Comparison of ENCODE assay signal across 20 cellular contexts in genomic region chr21:41772351-41773080, GRCh38. TPM values are rescaled to one million over a fixed set of nuclear protein-coding genes. Genes with fewer than 3 reads are reported as not detected.
DNase-seq lines count a peak whose midpoint lies in the region; ATAC-seq and TF ChIP-seq lines count a peak whose summit lies in the region.
"Had no signal": no experiment of that assay in that cellular context is flagged by ENCODE, and none has a peak within 500 bp of the region (broad histone marks: within the 10 kb centered on the region; RNA-seq: fewer than 3 reads in every experiment).

No MANE protein-coding gene starts in this region.

- CTCF ChIA-PET in Panc1 (lab: Charles Lee), result interaction anchor here (0.7 to 1.7 kb wide), 2 partner anchors 17 to 160 kb away, joined by 3 to 8 read pairs; no protein-coding TSS in a partner anchor

- H3K4me1 ChIP-seq in Panc1 (ENCODE audit: control insufficient read depth, insufficient read depth, low read length), result peaks cover 49% of the 10 kb centered on the region
- H3K4me1 ChIP-seq in upper lobe of right lung, result peaks cover 10% of the 10 kb centered on the region

- TF ChIP-seq CTCF in Panc1 (IDR thresholded peaks at IDR 0.05) (no peak), mesothelial cell of epicardium (IDR thresholded peaks at IDR 0.05; ENCODE audit: unreplicated experiment) (no peak), upper lobe of right lung (IDR thresholded peaks at IDR 0.05) (no peak), dorsolateral prefrontal cortex (IDR thresholded peaks at IDR 0.05 in 54 of 56, conservative IDR thresholded peaks at IDR 0.05 in 2 of 56; ENCODE audit: low read depth in 1 of 56, partially characterized antibody in 56 of 56) (no peak)

- H3K9me3 ChIP-seq in Panc1 (ENCODE audit: control insufficient read depth, insufficient read depth, low read depth, low read length) (no peaks in the 10 kb centered on the region), upper lobe of right lung (no peaks in the 10 kb centered on the region)
- H3K9me3 ChIP-seq: MG63 had no signal

- DNase-seq in H7, result peak; percentile 76
- no peak for DNase-seq in Panc1 (ENCODE audit: low read depth, low spot score)
- DNase-seq in mesothelial cell of epicardium (ENCODE audit: low spot score in 2 of 2, unreplicated experiment in 2 of 2), result no peak
- peak; percentile 6 for DNase-seq in upper lobe of right lung
- no peak for DNase-seq in GM03348 (ENCODE audit: low spot score)
- no peak for DNase-seq in dorsolateral prefrontal cortex
- no peak for DNase-seq in NK-92 treated with Interleukin-12 subunit alpha and Interleukin-12 subunit beta, amount 100 ng/mL, for 24 hours (lab: John Stamatoyannopoulos, UW)
- DNase-seq: CD4-positive, CD25-positive, alpha-beta regulatory T cell; DMS79; GDM1; GOT3; MG63; NCI-H1092; NCI-H146; NCI-H2081; NCI-H510A; NCI-H82; Right ventricle myocardium superior had no signal

- no peaks in the 10 kb centered on the region for H3K36me3 ChIP-seq in H7 (replicated peaks; ENCODE audit: control insufficient read depth, insufficient read depth, low read length)
- no peaks in the 10 kb centered on the region for H3K36me3 ChIP-seq in Panc1 (ENCODE audit: control insufficient read depth, insufficient read depth, low read length)
- H3K36me3 ChIP-seq in upper lobe of right lung, result no peaks in the 10 kb centered on the region
- H3K36me3 ChIP-seq: MG63 had no signal

- H3K9me3 Mint-ChIP-seq in mesothelial cell of epicardium, result no peaks in the 10 kb centered on the region

- intact Hi-C loops in Panc1 (cut with micrococcal nuclease; ENCODE audit: unreplicated experiment) (no loop called here), upper lobe of right lung (cut with DNase I) (no loop called here), dorsolateral prefrontal cortex (cut with DNase I) (no loop called here)

- H3K27me3 ChIP-seq in H7 (ENCODE audit: control insufficient read depth, insufficient read depth, low read length) (peaks cover 41% of the 10 kb centered on the region), Panc1 (ENCODE audit: control insufficient read depth, insufficient read depth, low read length) (no peaks in the 10 kb centered on the region), upper lobe of right lung (peaks cover 43% of the 10 kb centered on the region), dorsolateral prefrontal cortex (peaks cover 6 to 80% (median 48%) of the 10 kb centered on the region in 45 donors)

- H3K4me3 Mint-ChIP-seq in mesothelial cell of epicardium, result no peak overlapping the region

- in situ Hi-C loops in Panc1 (cut with HindIII; ENCODE audit: low pct_unique_long_range_greater_than_20kb, low sequenced_read_pairs), result loop anchor here (25.0 kb wide), 1 partner anchor 160 kb away; no protein-coding TSS in a partner anchor

- H3K36me3 Mint-ChIP-seq in mesothelial cell of epicardium, result no peaks in the 10 kb centered on the region
- H3K36me3 Mint-ChIP-seq: CD4-positive, CD25-positive, alpha-beta regulatory T cell had no signal

- no TSS peak for BruUV-seq in Panc1 (replicated peaks; lab: Mats Ljungman, UMichigan)

- POLR2A ChIA-PET in Panc1 (lab: Charles Lee), result no interaction called here

- H3K27ac Mint-ChIP-seq in mesothelial cell of epicardium, result peak overlapping the region; percentile 9

- ATAC-seq in Panc1 (no peak), upper lobe of right lung (no peak)

- H3K27ac ChIP-seq in Panc1 (ENCODE audit: low read length), result peak overlapping the region; percentile 61
- no peak overlapping the region for H3K27ac ChIP-seq in upper lobe of right lung
- no peak overlapping the region for H3K27ac ChIP-seq in dorsolateral prefrontal cortex
- H3K27ac ChIP-seq: KMS-11, SK-N-MC had no signal

- peaks cover 54% of the 10 kb centered on the region for H3K27me3 Mint-ChIP-seq in mesothelial cell of epicardium (ENCODE audit: low read depth)

- peaks cover 38% of the 10 kb centered on the region for H3K4me1 Mint-ChIP-seq in mesothelial cell of epicardium

- H3K4me3 ChIP-seq in H7 (ENCODE audit: insufficient read depth, low read depth, low read length) (no peak overlapping the region), Panc1 (ENCODE audit: low read depth in 2 of 2, low read length in 2 of 2) (no peak overlapping the region), upper lobe of right lung (no peak overlapping the region), dorsolateral prefrontal cortex (no peak overlapping the region)
- H3K4me3 ChIP-seq: MG63, SK-N-MC had no signal

RNA-seq across cellular contexts. Expression of gene RIPK4, which starts 5.7 kb away (rescaled TPM):
- total RNA-seq in H7 (2014; rRNA removed; shearing (Covaris generic)), result 10.5 and 11.7 TPM in 2 replicates
- total RNA-seq in Panc1 (2021; ENCODE audit: unreplicated experiment) (67.4 TPM), mesothelial cell of epicardium (14.7 to 16.0 TPM (median 15.7 TPM) in 3 replicates), upper lobe of right lung (10.9 TPM), dorsolateral prefrontal cortex (under 1 TPM in 27 of 120 experiments, not detected in 93; 0.10 to 0.89 (median 0.15) TPM)
- polyA plus RNA-seq in Panc1 (2012; ENCODE audit: insufficient read length), result 76.4 TPM

Comparison
In these comparisons a context has a peak if more than half of its experiments do, and no peak if none do; other contexts are left out.
1. DNase-seq: peak in H7 (single experiment) and upper lobe of right lung (single experiment); none in Panc1 (single experiment), mesothelial cell of epicardium (0 of 2), GM03348 (single experiment), dorsolateral prefrontal cortex (0 of 10) and NK-92 treated with Interleukin-12 subunit alpha and Interleukin-12 subunit beta, amount 100 ng/mL, for 24 hours (single experiment).